13 cellular contexts compared by ENCODE assay signal in genomic region chr7:92955081-92955480, GRCh38.
DNase-seq lines count a peak whose midpoint lies in the region; ATAC-seq and TF ChIP-seq lines count a peak whose summit lies in the region.
"Had no signal": no experiment of that assay in that cellular context is flagged by ENCODE, and none has a peak within 500 bp of the region (broad histone marks: within the 10 kb centered on the region; RNA-seq: fewer than 3 reads in every experiment).

No MANE protein-coding gene starts in this region.

- peaks cover 46% of the 10 kb centered on the region for H3K36me3 Mint-ChIP-seq in natural killer cell treated with Interleukin-12 subunit alpha and Interleukin-12 subunit beta and Interleukin-15 and Interleukin-18, amount 100 ng/mL, for 72 hours
- no peaks in the 10 kb centered on the region for H3K36me3 Mint-ChIP-seq in natural killer cell
- H3K36me3 Mint-ChIP-seq in activated naive CD8-positive, alpha-beta T cell treated with anti-CD3 and anti-CD28 coated beads for 36 hours: peaks cover 20% of the 10 kb centered on the region
- peaks cover 15% of the 10 kb centered on the region for H3K36me3 Mint-ChIP-seq in stimulated activated naive CD8-positive, alpha-beta T cell treated with anti-CD3 and anti-CD28 coated beads, Interleukin-15, Interleukin-2, amounts not matched to agents 100 ng/mL and 50 ng/mL, for 24 hours (ENCODE audit: low read depth)

- H3K4me3 Mint-ChIP-seq in natural killer cell treated with Interleukin-12 subunit alpha and Interleukin-12 subunit beta and Interleukin-15 and Interleukin-18, amount 100 ng/mL, for 72 hours: peak overlapping the region; percentile 51
- H3K4me3 Mint-ChIP-seq in natural killer cell: no peak overlapping the region
- no peak overlapping the region for H3K4me3 Mint-ChIP-seq in activated naive CD8-positive, alpha-beta T cell treated with anti-CD3 and anti-CD28 coated beads for 36 hours
- H3K4me3 Mint-ChIP-seq in stimulated activated naive CD8-positive, alpha-beta T cell treated with anti-CD3 and anti-CD28 coated beads, Interleukin-15, Interleukin-2, amounts not matched to agents 100 ng/mL and 50 ng/mL, for 24 hours: peak overlapping the region; percentile 18
- H3K4me3 Mint-ChIP-seq: central memory CD8-positive, alpha-beta T cell had no signal

- H3K27ac Mint-ChIP-seq in natural killer cell treated with Interleukin-12 subunit alpha and Interleukin-12 subunit beta and Interleukin-15 and Interleukin-18, amount 100 ng/mL, for 72 hours: peak overlapping the region; percentile 75 to 87
- no peak overlapping the region for H3K27ac Mint-ChIP-seq in natural killer cell
- peak overlapping the region; percentile 76 for H3K27ac Mint-ChIP-seq in activated naive CD8-positive, alpha-beta T cell treated with anti-CD3 and anti-CD28 coated beads for 36 hours
- peak overlapping the region; percentile 94 for H3K27ac Mint-ChIP-seq in stimulated activated naive CD8-positive, alpha-beta T cell treated with anti-CD3 and anti-CD28 coated beads, Interleukin-15, Interleukin-2, amounts not matched to agents 100 ng/mL and 50 ng/mL, for 24 hours

- DNase-seq in natural killer cell treated with Interleukin-12 subunit alpha and Interleukin-12 subunit beta and Interleukin-15 and Interleukin-18, amount 100 ng/mL, for 72 hours (ENCODE audit: low spot score): peak; percentile 79
- DNase-seq in natural killer cell (no peak), cortex of kidney (lab: John Stamatoyannopoulos, UW) (no peak)
- peak; percentile 48 for DNase-seq in activated naive CD8-positive, alpha-beta T cell treated with anti-CD3 and anti-CD28 coated beads for 36 hours
- DNase-seq: adrenal gland; BE2C; NCI-H1436 treated with DMSO at 0.1 percent for 48 hours; NCI-H345; NK-92 treated with Interleukin-12 subunit alpha and Interleukin-12 subunit beta, amount 100 ng/mL, for 24 hours had no signal

- peaks cover 5 to 12% of the 10 kb centered on the region in 2 donors for H3K27me3 Mint-ChIP-seq in natural killer cell treated with Interleukin-12 subunit alpha and Interleukin-12 subunit beta and Interleukin-15 and Interleukin-18, amount 100 ng/mL, for 72 hours
- H3K27me3 Mint-ChIP-seq in natural killer cell (ENCODE audit: low read depth in 2 of 2): peaks cover 6 to 49% of the 10 kb centered on the region in 2 donors
- peaks cover 7% of the 10 kb centered on the region for H3K27me3 Mint-ChIP-seq in activated naive CD8-positive, alpha-beta T cell treated with anti-CD3 and anti-CD28 coated beads for 36 hours
- H3K27me3 Mint-ChIP-seq in stimulated activated naive CD8-positive, alpha-beta T cell treated with anti-CD3 and anti-CD28 coated beads, Interleukin-15, Interleukin-2, amounts not matched to agents 100 ng/mL and 50 ng/mL, for 24 hours: peaks cover 12% of the 10 kb centered on the region

- peak; percentile 90 to 91 for ATAC-seq in natural killer cell treated with Interleukin-12 subunit alpha and Interleukin-12 subunit beta and Interleukin-15 and Interleukin-18, amount 100 ng/mL, for 72 hours
- ATAC-seq in natural killer cell (no peak), HG02870 (IDR thresholded peaks at IDR 0.05; ENCODE audit: unreplicated experiment) (peak; percentile 61), GM21717 (IDR thresholded peaks at IDR 0.05; ENCODE audit: unreplicated experiment) (no peak)

- intact Hi-C loops in natural killer cell (cut with micrococcal nuclease): no loop called here

- no peak for TF ChIP-seq CTCF in natural killer cell (IDR thresholded peaks at IDR 0.05)

- peaks cover 13% of the 10 kb centered on the region for H3K9me3 Mint-ChIP-seq in natural killer cell treated with Interleukin-12 subunit alpha and Interleukin-12 subunit beta and Interleukin-15 and Interleukin-18, amount 100 ng/mL, for 72 hours
- H3K9me3 Mint-ChIP-seq in natural killer cell: no peaks in the 10 kb centered on the region
- peaks cover 21% of the 10 kb centered on the region for H3K9me3 Mint-ChIP-seq in activated naive CD8-positive, alpha-beta T cell treated with anti-CD3 and anti-CD28 coated beads for 36 hours
- peaks cover 13% of the 10 kb centered on the region for H3K9me3 Mint-ChIP-seq in stimulated activated naive CD8-positive, alpha-beta T cell treated with anti-CD3 and anti-CD28 coated beads, Interleukin-15, Interleukin-2, amounts not matched to agents 100 ng/mL and 50 ng/mL, for 24 hours

- H3K4me1 Mint-ChIP-seq in natural killer cell treated with Interleukin-12 subunit alpha and Interleukin-12 subunit beta and Interleukin-15 and Interleukin-18, amount 100 ng/mL, for 72 hours (ENCODE audit: low read depth in 2 of 2): peaks cover 41 to 43% of the 10 kb centered on the region in 2 donors
- H3K4me1 Mint-ChIP-seq in natural killer cell: no peaks in the 10 kb centered on the region
- peaks cover 14% of the 10 kb centered on the region for H3K4me1 Mint-ChIP-seq in activated naive CD8-positive, alpha-beta T cell treated with anti-CD3 and anti-CD28 coated beads for 36 hours
- H3K4me1 Mint-ChIP-seq in stimulated activated naive CD8-positive, alpha-beta T cell treated with anti-CD3 and anti-CD28 coated beads, Interleukin-15, Interleukin-2, amounts not matched to agents 100 ng/mL and 50 ng/mL, for 24 hours (ENCODE audit: low read depth): peaks cover 51% of the 10 kb centered on the region
- H3K4me1 Mint-ChIP-seq: central memory CD8-positive, alpha-beta T cell had no signal

Comparison
In these comparisons a context has a peak if more than half of its experiments do, and no peak if none do; other contexts are left out.
1. ATAC-seq: peak in natural killer cell treated with Interleukin-12 subunit alpha and Interleukin-12 subunit beta and Interleukin-15 and Interleukin-18, amount 100 ng/mL, for 72 hours (2 of 2) and HG02870 (single experiment); none in natural killer cell (0 of 3) and GM21717 (single experiment).
2. DNase-seq: peak in natural killer cell treated with Interleukin-12 subunit alpha and Interleukin-12 subunit beta and Interleukin-15 and Interleukin-18, amount 100 ng/mL, for 72 hours (single experiment) and activated naive CD8-positive, alpha-beta T cell treated with anti-CD3 and anti-CD28 coated beads for 36 hours (single experiment); none in natural killer cell (single experiment) and cortex of kidney (single experiment).
3. H3K27ac Mint-ChIP-seq: peak in natural killer cell treated with Interleukin-12 subunit alpha and Interleukin-12 subunit beta and Interleukin-15 and Interleukin-18, amount 100 ng/mL, for 72 hours (2 of 2), activated naive CD8-positive, alpha-beta T cell treated with anti-CD3 and anti-CD28 coated beads for 36 hours (single experiment) and stimulated activated naive CD8-positive, alpha-beta T cell treated with anti-CD3 and anti-CD28 coated beads, Interleukin-15, Interleukin-2, amounts not matched to agents 100 ng/mL and 50 ng/mL, for 24 hours (single experiment); none in natural killer cell (0 of 2).
4. H3K4me3 Mint-ChIP-seq: peak in natural killer cell treated with Interleukin-12 subunit alpha and Interleukin-12 subunit beta and Interleukin-15 and Interleukin-18, amount 100 ng/mL, for 72 hours (single experiment) and stimulated activated naive CD8-positive, alpha-beta T cell treated with anti-CD3 and anti-CD28 coated beads, Interleukin-15, Interleukin-2, amounts not matched to agents 100 ng/mL and 50 ng/mL, for 24 hours (single experiment); none in natural killer cell (single experiment) and activated naive CD8-positive, alpha-beta T cell treated with anti-CD3 and anti-CD28 coated beads for 36 hours (single experiment).